Comparison of ENCODE assay signal across 1 cellular context in the genomic region with DNA sequence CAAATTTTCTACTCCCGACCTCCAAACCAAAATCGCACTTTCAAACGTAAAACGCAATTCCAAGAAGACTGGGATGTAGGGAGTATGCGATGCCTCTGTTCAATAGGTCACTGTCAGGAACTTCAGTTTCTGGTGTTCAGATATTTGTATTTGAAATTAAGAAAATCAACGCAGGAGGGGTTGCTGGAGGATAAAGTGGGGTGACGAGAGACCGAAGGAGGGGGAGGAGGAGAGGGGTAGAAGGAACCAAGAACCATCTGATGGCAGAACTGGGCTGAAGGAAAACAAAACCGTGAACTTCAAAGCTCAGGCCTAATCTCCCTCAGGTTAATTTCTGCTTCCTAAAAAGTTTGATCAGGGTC.
TF ChIP-seq lines count a peak whose summit lies in the region.

No MANE protein-coding gene starts in this region.

TF ChIP-seq in HEK293, 187 proteins besides CTCF, POLR2A, EP300 and RAD21 (continued from another document):
- TF ChIP-seq, protein P1, sequence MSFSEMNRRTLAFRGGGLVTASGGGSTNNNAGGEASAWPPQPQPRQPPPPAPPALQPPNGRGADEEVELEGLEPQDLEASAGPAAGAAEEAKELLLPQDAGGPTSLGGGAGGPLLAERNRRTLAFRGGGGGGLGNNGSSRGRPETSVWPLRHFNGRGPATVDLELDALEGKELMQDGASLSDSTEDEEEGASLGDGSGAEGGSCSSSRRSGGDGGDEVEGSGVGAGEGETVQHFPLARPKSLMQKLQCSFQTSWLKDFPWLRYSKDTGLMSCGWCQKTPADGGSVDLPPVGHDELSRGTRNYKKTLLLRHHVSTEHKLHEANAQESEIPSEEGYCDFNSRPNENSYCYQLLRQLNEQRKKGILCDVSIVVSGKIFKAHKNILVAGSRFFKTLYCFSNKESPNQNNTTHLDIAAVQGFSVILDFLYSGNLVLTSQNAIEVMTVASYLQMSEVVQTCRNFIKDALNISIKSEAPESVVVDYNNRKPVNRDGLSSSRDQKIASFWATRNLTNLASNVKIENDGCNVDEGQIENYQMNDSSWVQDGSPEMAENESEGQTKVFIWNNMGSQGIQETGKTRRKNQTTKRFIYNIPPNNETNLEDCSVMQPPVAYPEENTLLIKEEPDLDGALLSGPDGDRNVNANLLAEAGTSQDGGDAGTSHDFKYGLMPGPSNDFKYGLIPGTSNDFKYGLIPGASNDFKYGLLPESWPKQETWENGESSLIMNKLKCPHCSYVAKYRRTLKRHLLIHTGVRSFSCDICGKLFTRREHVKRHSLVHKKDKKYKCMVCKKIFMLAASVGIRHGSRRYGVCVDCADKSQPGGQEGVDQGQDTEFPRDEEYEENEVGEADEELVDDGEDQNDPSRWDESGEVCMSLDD (tag by site-specific recombination; IDR thresholded peaks at IDR 0.05) = no peak
- TF ChIP-seq, protein P2, sequence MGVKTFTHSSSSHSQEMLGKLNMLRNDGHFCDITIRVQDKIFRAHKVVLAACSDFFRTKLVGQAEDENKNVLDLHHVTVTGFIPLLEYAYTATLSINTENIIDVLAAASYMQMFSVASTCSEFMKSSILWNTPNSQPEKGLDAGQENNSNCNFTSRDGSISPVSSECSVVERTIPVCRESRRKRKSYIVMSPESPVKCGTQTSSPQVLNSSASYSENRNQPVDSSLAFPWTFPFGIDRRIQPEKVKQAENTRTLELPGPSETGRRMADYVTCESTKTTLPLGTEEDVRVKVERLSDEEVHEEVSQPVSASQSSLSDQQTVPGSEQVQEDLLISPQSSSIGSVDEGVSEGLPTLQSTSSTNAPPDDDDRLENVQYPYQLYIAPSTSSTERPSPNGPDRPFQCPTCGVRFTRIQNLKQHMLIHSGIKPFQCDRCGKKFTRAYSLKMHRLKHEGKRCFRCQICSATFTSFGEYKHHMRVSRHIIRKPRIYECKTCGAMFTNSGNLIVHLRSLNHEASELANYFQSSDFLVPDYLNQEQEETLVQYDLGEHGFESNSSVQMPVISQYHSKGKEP (tag by site-specific recombination; IDR thresholded peaks at IDR 0.05) = no peak
- TF ChIP-seq, protein P3, sequence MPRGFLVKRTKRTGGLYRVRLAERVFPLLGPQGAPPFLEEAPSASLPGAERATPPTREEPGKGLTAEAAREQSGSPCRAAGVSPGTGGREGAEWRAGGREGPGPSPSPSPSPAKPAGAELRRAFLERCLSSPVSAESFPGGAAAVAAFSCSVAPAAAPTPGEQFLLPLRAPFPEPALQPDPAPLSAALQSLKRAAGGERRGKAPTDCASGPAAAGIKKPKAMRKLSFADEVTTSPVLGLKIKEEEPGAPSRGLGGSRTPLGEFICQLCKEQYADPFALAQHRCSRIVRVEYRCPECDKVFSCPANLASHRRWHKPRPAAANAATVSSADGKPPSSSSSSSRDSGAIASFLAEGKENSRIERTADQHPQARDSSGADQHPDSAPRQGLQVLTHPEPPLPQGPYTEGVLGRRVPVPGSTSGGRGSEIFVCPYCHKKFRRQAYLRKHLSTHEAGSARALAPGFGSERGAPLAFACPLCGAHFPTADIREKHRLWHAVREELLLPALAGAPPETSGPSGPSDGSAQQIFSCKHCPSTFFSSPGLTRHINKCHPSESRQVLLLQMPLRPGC (tag by site-specific recombination; IDR thresholded peaks at IDR 0.05) = no peak
- TF ChIP-seq ZNF146 (tag by site-specific recombination; IDR thresholded peaks at IDR 0.05) = no peak
